In the genomic region with DNA sequence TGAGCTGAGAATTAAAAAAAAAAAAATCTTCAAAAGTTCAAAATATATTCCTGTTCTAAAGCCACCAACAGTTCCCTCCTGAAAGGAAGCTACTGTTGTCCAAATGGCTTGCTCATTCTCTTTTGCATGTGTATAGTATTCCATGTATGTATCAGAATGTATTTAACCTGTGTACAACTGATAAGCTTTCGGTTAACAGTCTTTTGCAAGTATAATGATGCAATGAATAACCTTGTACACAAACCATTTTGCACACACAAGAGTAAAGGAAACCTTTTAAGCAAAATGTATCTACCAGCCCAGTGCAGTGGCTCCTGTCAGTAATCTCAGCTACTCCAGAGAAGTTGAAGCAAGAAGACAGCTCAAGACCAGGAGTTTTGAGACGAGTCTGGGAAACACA, we compare ENCODE assay signal across 15 cellular contexts. TPM values are rescaled to one million over a fixed set of nuclear protein-coding genes. Genes with fewer than 3 reads are reported as not detected.
DNase-seq lines count a peak whose midpoint lies in the region; ATAC-seq and TF ChIP-seq lines count a peak whose summit lies in the region.
"Had no signal": no experiment of that assay in that cellular context is flagged by ENCODE, and none has a peak within 500 bp of the region (broad histone marks: within the 10 kb centered on the region; RNA-seq: fewer than 3 reads in every experiment).

No MANE protein-coding gene starts in this region.

- POLR2A ChIA-PET in activated CD4-positive, alpha-beta T cell treated with anti-CD3 and anti-CD28 coated beads, Interleukin-2, amount 10 ng/mL, durations not matched to agents 7 days and 5 days (lab: Charles Lee), result interaction anchor here (0.6 kb wide), 1 partner anchor 9 kb away, joined by 3 read pairs; no protein-coding TSS in a partner anchor
- POLR2A ChIA-PET in activated CD4-positive, alpha-beta memory T cell treated with anti-CD3 and anti-CD28 coated beads for 36 hours (lab: Charles Lee), result no interaction called here

- no peaks in the 10 kb centered on the region for H3K9me3 ChIP-seq in T-helper 17 cell (ENCODE audit: control insufficient read depth, low read length, poor library complexity, severe bottlenecking)
- no peaks in the 10 kb centered on the region for H3K9me3 ChIP-seq in neural progenitor cell (ENCODE audit: low read depth)
- H3K9me3 ChIP-seq in GM23248 (ENCODE audit: low read depth), result no peaks in the 10 kb centered on the region
- H3K9me3 ChIP-seq: BLaER1, Caco-2 had no signal

- TF ChIP-seq CTCF in neural progenitor cell (IDR thresholded peaks at IDR 0.05), result no peak

- H3K4me3 Mint-ChIP-seq in activated CD4-positive, alpha-beta T cell treated with anti-CD3 and anti-CD28 coated beads, Interleukin-2, amount 10 ng/mL, durations not matched to agents 7 days and 5 days, result no peak overlapping the region
- H3K4me3 Mint-ChIP-seq in T-helper 17 cell (no peak overlapping the region), neural progenitor cell (no peak overlapping the region)
- no peak overlapping the region for H3K4me3 Mint-ChIP-seq in activated CD4-positive, alpha-beta memory T cell treated with anti-CD3 and anti-CD28 coated beads for 36 hours
- H3K4me3 Mint-ChIP-seq: CD8-positive, alpha-beta memory T cell; IgD-negative memory B cell had no signal

- H3F3A ChIP-seq in neural progenitor cell (ENCODE audit: low read depth) (no peaks in the 10 kb centered on the region), GM23248 (ENCODE audit: insufficient read depth) (no peaks in the 10 kb centered on the region)

- H3K9me2 ChIP-seq in GM23248 (ENCODE audit: insufficient read depth), result no peaks in the 10 kb centered on the region

- H3K27me3 ChIP-seq in neural progenitor cell, result no peaks in the 10 kb centered on the region
- H3K27me3 ChIP-seq in GM23248 (replicated peaks; ENCODE audit: insufficient read depth), result no peaks in the 10 kb centered on the region
- H3K27me3 ChIP-seq: BLaER1 had no signal

- H3K27ac Mint-ChIP-seq in activated CD4-positive, alpha-beta T cell treated with anti-CD3 and anti-CD28 coated beads, Interleukin-2, amount 10 ng/mL, durations not matched to agents 7 days and 5 days, result peak overlapping the region; percentile 37
- H3K27ac Mint-ChIP-seq in T-helper 17 cell, result peak overlapping the region; percentile 53
- H3K27ac Mint-ChIP-seq in neural progenitor cell, result no peak overlapping the region
- H3K27ac Mint-ChIP-seq in activated CD4-positive, alpha-beta memory T cell treated with anti-CD3 and anti-CD28 coated beads for 36 hours, result no peak overlapping the region
- H3K27ac Mint-ChIP-seq: IgD-negative memory B cell had no signal

- 97 to 98% methylated on average over 2 of the region's 2 CpGs for WGBS in GM23248 (ENCODE audit: low coverage in 1 of 2, low lambda C conversion rate in 2 of 2, missing lambda C conversion rate in 2 of 2), 2 experiments

- H2AFZ ChIP-seq in neural progenitor cell (replicated peaks) (no peak overlapping the region), GM23248 (no peak overlapping the region)

- in situ Hi-C loops in GM23248 (cut with MboI), result no loop called here

- H4K20me1 ChIP-seq in neural progenitor cell (ENCODE audit: low read depth), result no peaks in the 10 kb centered on the region
- H4K20me1 ChIP-seq in GM23248 (ENCODE audit: insufficient read depth), result no peaks in the 10 kb centered on the region

- no peak overlapping the region for H3K4me3 ChIP-seq in neural progenitor cell
- H3K4me3 ChIP-seq in GM23248, result no peak overlapping the region
- H3K4me3 ChIP-seq: BLaER1 had no signal

- H3K4me2 ChIP-seq in neural progenitor cell (no peak overlapping the region), GM23248 (ENCODE audit: unreplicated experiment) (no peak overlapping the region)
- H3K4me2 ChIP-seq: BLaER1 had no signal

- no peak for DNase-seq in activated CD4-positive, alpha-beta T cell treated with anti-CD3 and anti-CD28 coated beads, Interleukin-2, amount 10 ng/mL, durations not matched to agents 7 days and 5 days
- no peak for DNase-seq in activated CD4-positive, alpha-beta T cell treated with anti-CD3 and anti-CD28 coated beads for 4 hours
- DNase-seq in T-helper 17 cell (no peak), neural progenitor cell (ENCODE audit: low spot score) (no peak), GM23248 (no peak)
- no peak for DNase-seq in activated CD4-positive, alpha-beta memory T cell treated with anti-CD3 and anti-CD28 coated beads for 36 hours
- DNase-seq: 8988T; AML-193; Caco-2; CD8-positive, alpha-beta memory T cell; DND-41; GDM1 had no signal

- peaks cover 6% of the 10 kb centered on the region for H3K79me2 ChIP-seq in neural progenitor cell (ENCODE audit: low read depth)
- H3K79me2 ChIP-seq in GM23248 (ENCODE audit: insufficient read depth), result peaks cover 7% of the 10 kb centered on the region; the same call in 1 of the 2 replicates

- no peaks in the 10 kb centered on the region for H3K9me3 Mint-ChIP-seq in activated CD4-positive, alpha-beta T cell treated with anti-CD3 and anti-CD28 coated beads, Interleukin-2, amount 10 ng/mL, durations not matched to agents 7 days and 5 days
- no peaks in the 10 kb centered on the region for H3K9me3 Mint-ChIP-seq in neural progenitor cell
- H3K9me3 Mint-ChIP-seq in activated CD4-positive, alpha-beta memory T cell treated with anti-CD3 and anti-CD28 coated beads for 36 hours, result no peaks in the 10 kb centered on the region
- H3K9me3 Mint-ChIP-seq: CD8-positive, alpha-beta memory T cell; IgD-negative memory B cell had no signal

- peaks cover 5% of the 10 kb centered on the region for H3K4me1 Mint-ChIP-seq in activated CD4-positive, alpha-beta T cell treated with anti-CD3 and anti-CD28 coated beads, Interleukin-2, amount 10 ng/mL, durations not matched to agents 7 days and 5 days
- peaks cover 6% of the 10 kb centered on the region for H3K4me1 Mint-ChIP-seq in T-helper 17 cell
- no peaks in the 10 kb centered on the region for H3K4me1 Mint-ChIP-seq in neural progenitor cell
- H3K4me1 Mint-ChIP-seq in activated CD4-positive, alpha-beta memory T cell treated with anti-CD3 and anti-CD28 coated beads for 36 hours (ENCODE audit: low read depth), result peaks cover 7% of the 10 kb centered on the region

- H3K4me1 ChIP-seq in neural progenitor cell (no peaks in the 10 kb centered on the region), GM23248 (ENCODE audit: insufficient read depth) (no peaks in the 10 kb centered on the region)
- H3K4me1 ChIP-seq: BLaER1 had no signal

- no peaks in the 10 kb centered on the region for H3K27me3 Mint-ChIP-seq in activated CD4-positive, alpha-beta T cell treated with anti-CD3 and anti-CD28 coated beads, Interleukin-2, amount 10 ng/mL, durations not matched to agents 7 days and 5 days
- H3K27me3 Mint-ChIP-seq in T-helper 17 cell (no peaks in the 10 kb centered on the region), neural progenitor cell (ENCODE audit: insufficient read depth, low read depth) (peaks cover 2% of the 10 kb centered on the region)
- H3K27me3 Mint-ChIP-seq in activated CD4-positive, alpha-beta memory T cell treated with anti-CD3 and anti-CD28 coated beads for 36 hours, result no peaks in the 10 kb centered on the region
- H3K27me3 Mint-ChIP-seq: CD8-positive, alpha-beta memory T cell; IgD-negative memory B cell had no signal

- H3K36me3 Mint-ChIP-seq in activated CD4-positive, alpha-beta T cell treated with anti-CD3 and anti-CD28 coated beads, Interleukin-2, amount 10 ng/mL, durations not matched to agents 7 days and 5 days (ENCODE audit: low read depth), result peaks cover 62% of the 10 kb centered on the region
- H3K36me3 Mint-ChIP-seq in T-helper 17 cell (ENCODE audit: low read depth), result peaks cover 20% of the 10 kb centered on the region
- H3K36me3 Mint-ChIP-seq in neural progenitor cell, result peaks cover 30% of the 10 kb centered on the region
- peaks cover 60% of the 10 kb centered on the region for H3K36me3 Mint-ChIP-seq in activated CD4-positive, alpha-beta memory T cell treated with anti-CD3 and anti-CD28 coated beads for 36 hours

- CTCF ChIA-PET in activated CD4-positive, alpha-beta T cell treated with anti-CD3 and anti-CD28 coated beads, Interleukin-2, amount 10 ng/mL, durations not matched to agents 7 days and 5 days (lab: Charles Lee), result interaction anchor here (0.5 to 1.5 kb wide), 3 partner anchors 13 to 33 kb away, joined by 3 to 4 read pairs (median 3); partner anchors contain the start of gene TOPBP1
- CTCF ChIA-PET in activated CD4-positive, alpha-beta memory T cell treated with anti-CD3 and anti-CD28 coated beads for 36 hours (lab: Charles Lee), result no interaction called here

- H3K9ac ChIP-seq in neural progenitor cell (peak overlapping the region; percentile 27), GM23248 (no peak overlapping the region)
- H3K9ac ChIP-seq: BLaER1 had no signal

- H3K36me3 ChIP-seq in neural progenitor cell (peaks cover 29% of the 10 kb centered on the region), GM23248 (ENCODE audit: low read depth) (peaks cover 54% of the 10 kb centered on the region; the same call in 1 of the 2 replicates)

- ATAC-seq in T-helper 17 cell, result no peak
- no peak for ATAC-seq in HG02623 (IDR thresholded peaks at IDR 0.05; ENCODE audit: unreplicated experiment)

- intact Hi-C loops in activated CD4-positive, alpha-beta memory T cell treated with anti-CD3 and anti-CD28 coated beads for 36 hours (cut with micrococcal nuclease), result no loop called here

- H3K27ac ChIP-seq in neural progenitor cell (no peak overlapping the region), GM23248 (no peak overlapping the region)
- H3K27ac ChIP-seq: BLaER1 had no signal

RNA-seq across cellular contexts. Expression of gene TOPBP1, which starts 32.6 kb away (rescaled TPM):
- 10 to 100 TPM; 82.1 to 95.1 TPM for total RNA-seq in activated CD4-positive, alpha-beta T cell treated with anti-CD3 and anti-CD28 coated beads, Interleukin-2, amount 10 ng/mL, durations not matched to agents 7 days and 5 days
- total RNA-seq in T-helper 17 cell (10 to 100 TPM; 33.5 to 46.3 TPM), neural progenitor cell (ENCODE audit: low replicate concordance) (56.0 and 67.7 TPM in 2 replicates)
- total RNA-seq in GM23248 (2014; rRNA removed; shearing (Covaris generic)), result 21.0 and 31.0 TPM in 2 replicates
- polyA plus RNA-seq in GM23248 (2016; fragmentation: Nextera tagmentation; extraction: Ambion mirVana), result 8.2 and 9.4 TPM in 2 replicates
- 10 to 100 TPM; 73.9 to 79.1 TPM for total RNA-seq in activated CD4-positive, alpha-beta memory T cell treated with anti-CD3 and anti-CD28 coated beads for 36 hours

RNA-seq across cellular contexts. Expression of gene CDV3, which starts 55.7 kb away (rescaled TPM):
- total RNA-seq in activated CD4-positive, alpha-beta T cell treated with anti-CD3 and anti-CD28 coated beads, Interleukin-2, amount 10 ng/mL, durations not matched to agents 7 days and 5 days, result 100 to 1,000 TPM; 177 to 196 TPM
- total RNA-seq in T-helper 17 cell, result 100 to 1,000 TPM; 196 to 239 TPM
- total RNA-seq in neural progenitor cell (ENCODE audit: low replicate concordance), result 175 and 272 TPM in 2 replicates
- 155 TPM in 2 replicates for total RNA-seq in GM23248 (2014; rRNA removed; shearing (Covaris generic))
- 37.0 and 41.8 TPM in 2 replicates for polyA plus RNA-seq in GM23248 (2016; fragmentation: Nextera tagmentation; extraction: Ambion mirVana)
- total RNA-seq in activated CD4-positive, alpha-beta memory T cell treated with anti-CD3 and anti-CD28 coated beads for 36 hours, result 100 to 1,000 TPM; 204 to 209 TPM

Comparison
In these comparisons a context has a peak if more than half of its experiments do, and no peak if none do; other contexts are left out.
1. H3K27ac Mint-ChIP-seq: peak in activated CD4-positive, alpha-beta T cell treated with anti-CD3 and anti-CD28 coated beads, Interleukin-2, amount 10 ng/mL, durations not matched to agents 7 days and 5 days (single experiment) and T-helper 17 cell (single experiment); none in neural progenitor cell (single experiment) and activated CD4-positive, alpha-beta memory T cell treated with anti-CD3 and anti-CD28 coated beads for 36 hours (single experiment).